ENCODE assay signal across 8 cellular contexts in the genomic region with DNA sequence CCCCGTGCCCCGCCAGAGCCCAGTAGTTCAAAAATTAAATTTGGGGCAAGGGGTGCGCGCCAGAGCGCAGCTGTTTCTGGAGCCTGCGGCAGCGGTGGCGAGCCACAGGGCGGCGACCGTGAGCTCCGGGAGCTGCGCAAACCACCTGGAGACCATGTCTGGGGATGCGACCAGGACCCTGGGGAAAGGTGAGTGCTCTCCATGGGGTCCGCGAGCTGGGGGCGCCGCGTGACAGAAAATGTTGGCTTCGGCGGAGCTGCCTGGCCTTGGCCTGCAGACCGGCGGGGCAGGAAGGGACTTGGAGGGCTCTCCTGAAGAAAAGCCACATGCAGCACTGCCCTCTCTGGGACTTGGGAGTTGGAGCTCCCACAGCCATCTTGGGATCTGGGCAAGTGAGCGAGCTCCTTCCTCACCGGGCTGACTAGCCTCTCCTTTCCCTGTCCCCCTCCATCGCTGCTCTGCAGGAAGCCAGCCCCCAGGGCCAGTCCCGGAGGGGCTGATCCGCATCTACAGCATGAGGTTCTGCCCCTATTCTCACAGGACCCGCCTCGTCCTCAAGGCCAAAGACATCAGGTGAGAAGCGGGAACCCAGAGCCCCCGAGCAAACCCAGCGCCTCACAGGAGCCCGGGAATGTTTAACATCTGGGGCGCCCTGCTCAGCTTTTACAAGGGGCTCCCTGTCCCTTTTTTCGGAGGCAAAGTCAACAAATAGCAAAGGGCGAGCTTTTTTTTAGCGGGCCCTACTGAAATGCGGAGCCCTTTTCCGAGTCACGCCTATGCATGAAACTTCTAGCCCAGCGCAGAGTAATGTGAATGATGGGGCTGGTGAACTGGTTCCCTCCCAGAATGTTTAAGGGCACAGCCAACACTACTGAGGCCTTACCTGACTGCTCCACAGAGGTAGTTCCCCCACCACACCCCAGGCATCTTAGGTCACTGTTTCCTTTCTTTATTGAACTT. TPM values are rescaled to one million over a fixed set of nuclear protein-coding genes. Genes with fewer than 3 reads are reported as not detected.
DNase-seq lines count a peak whose midpoint lies in the region; ATAC-seq and TF ChIP-seq lines count a peak whose summit lies in the region.

No MANE protein-coding gene starts in this region.

- TF ChIP-seq CTCF in KMS-11 (conservative IDR thresholded peaks at IDR 0.05; ENCODE audit: low read depth, low read length) (peak; percentile 85), endodermal cell (conservative IDR thresholded peaks at IDR 0.05) (peak; percentile 94), thyroid gland (IDR thresholded peaks at IDR 0.05) (peak; percentile 79 to 90 (median 84))

- H3K4me1 ChIP-seq in KMS-11 (ENCODE audit: low read depth, poor library complexity, severe bottlenecking): peaks cover 4% of the 10 kb centered on the region
- H3K4me1 ChIP-seq in endodermal cell (ENCODE audit: control insufficient read depth, insufficient read depth, low read length): no peaks in the 10 kb centered on the region
- H3K4me1 ChIP-seq in mucosa of stomach (ENCODE audit: control insufficient read depth, insufficient read depth, low read length): peaks cover 7% of the 10 kb centered on the region
- peaks cover 0 to 28% of the 10 kb centered on the region in 2 donors for H3K4me1 ChIP-seq in thyroid gland

- no peaks in the 10 kb centered on the region for H3K36me3 ChIP-seq in KMS-11 (ENCODE audit: insufficient read depth)
- H3K36me3 ChIP-seq in endodermal cell (ENCODE audit: control insufficient read depth, insufficient read depth, low read length): no peaks in the 10 kb centered on the region
- no peaks in the 10 kb centered on the region for H3K36me3 ChIP-seq in mucosa of stomach (ENCODE audit: control insufficient read depth, insufficient read depth, low read length)
- no peaks in the 10 kb centered on the region for H3K36me3 ChIP-seq in thyroid gland

- intact Hi-C loops in thyroid gland (cut with DNase I): no loop called here

- peak; percentile 75 for ATAC-seq in GM19438 (IDR thresholded peaks at IDR 0.05; ENCODE audit: low read depth, unreplicated experiment)

- peak overlapping the region; percentile 90 for H2AFZ ChIP-seq in KMS-11 (ENCODE audit: low read depth)

- H3K36me3 Mint-ChIP-seq in endodermal cell (ENCODE audit: low read depth): peaks cover 10% of the 10 kb centered on the region

- no peaks in the 10 kb centered on the region for H3K27me3 ChIP-seq in KMS-11 (ENCODE audit: insufficient read depth, low read depth)
- peaks cover 18% of the 10 kb centered on the region for H3K27me3 ChIP-seq in endodermal cell (ENCODE audit: control insufficient read depth, insufficient read depth, low read length, poor library complexity, severe bottlenecking)
- H3K27me3 ChIP-seq in mucosa of stomach (ENCODE audit: control insufficient read depth, insufficient read depth, low read length): no peaks in the 10 kb centered on the region
- no peaks in the 10 kb centered on the region for H3K27me3 ChIP-seq in thyroid gland

- H3K9me3 ChIP-seq in endodermal cell (ENCODE audit: control insufficient read depth, low read length): no peaks in the 10 kb centered on the region
- H3K9me3 ChIP-seq in mucosa of stomach (ENCODE audit: control insufficient read depth, low read length): no peaks in the 10 kb centered on the region
- H3K9me3 ChIP-seq in thyroid gland: no peaks in the 10 kb centered on the region

- no peaks in the 10 kb centered on the region for H4K20me1 ChIP-seq in KMS-11 (ENCODE audit: insufficient read depth)

- peak overlapping the region; percentile 68 for H3K4me3 Mint-ChIP-seq in endodermal cell

- DNase-seq in AG08396 (ENCODE audit: low spot score): peak; percentile 67
- DNase-seq in activated CD8-positive, alpha-beta memory T cell treated with anti-CD3 and anti-CD28 coated beads for 48 hours (ENCODE audit: low read depth in 2 of 3, low spot score in 2 of 3): peak in 2 of 3 experiments; percentile 31 to 37
- DNase-seq in endodermal cell: peak; percentile 91
- peak; percentile 49 to 68 for DNase-seq in thyroid gland
- no peak for DNase-seq in foreskin melanocyte

- H3K9ac ChIP-seq in KMS-11 (peak overlapping the region; percentile 8; the same call in 1 of the 2 replicates), endodermal cell (ENCODE audit: extremely low read depth, low read length, poor library complexity, severe bottlenecking) (no peak overlapping the region), mucosa of stomach (ENCODE audit: low read length) (peak overlapping the region; percentile 80)

- no peaks in the 10 kb centered on the region for H3K9me3 Mint-ChIP-seq in endodermal cell

- peak in 1 of 2 donors; percentile 14 for TF ChIP-seq POLR2A in thyroid gland (IDR thresholded peaks at IDR 0.05)

- H3K27ac ChIP-seq in KMS-11 (no peak overlapping the region), endodermal cell (ENCODE audit: low read depth, low read length) (no peak overlapping the region), thyroid gland (no peak overlapping the region)

- H3K79me2 ChIP-seq in KMS-11 (ENCODE audit: insufficient read depth, low read depth): no peaks in the 10 kb centered on the region

- WGBS in endodermal cell (ENCODE audit: insufficient coverage in 1 of 2, insufficient read length in 1 of 2), 2 experiments: 48 to 68% methylated on average over 25 to 42 of the region's 42 CpGs
- WGBS in thyroid gland, 2 donors: 28 to 38% methylated on average over 34 to 38 of the region's 42 CpGs

- H3K4me3 ChIP-seq in KMS-11 (IDR thresholded peaks at IDR 0.05; ENCODE audit: insufficient read depth, low read depth, low read length) (no peak overlapping the region), endodermal cell (ENCODE audit: low read length) (no peak overlapping the region), mucosa of stomach (ENCODE audit: low read length) (peak overlapping the region; percentile 75), thyroid gland (replicated peaks in 1 of 3) (peak overlapping the region in 2 of 3 donors; percentile 7 to 24)

- H3K27me3 Mint-ChIP-seq in endodermal cell (ENCODE audit: insufficient read depth): peaks cover 23% of the 10 kb centered on the region

- H3K4me1 Mint-ChIP-seq in endodermal cell: peaks cover 22% of the 10 kb centered on the region

- peak overlapping the region; percentile 75 for H3K27ac Mint-ChIP-seq in endodermal cell

- peak overlapping the region; percentile 77 for H3K4me2 ChIP-seq in KMS-11

RNA-seq across cellular contexts. Expression of gene GSTO2, which starts 6.1 kb away (rescaled TPM):
- total RNA-seq in endodermal cell: 10 to 100 TPM; 17.8 to 18.8 TPM
- polyA plus RNA-seq in endodermal cell (2013, experiment 1 of 2): 2.8 TPM
- 2.4 TPM for polyA plus RNA-seq in endodermal cell (2013, experiment 2 of 2)
- 10 to 100 TPM in 3 of 4 donors, 1 to 10 TPM in 1; 7.5 to 16.3 (median 12.8) TPM for total RNA-seq in thyroid gland

RNA-seq across cellular contexts. Expression of gene GSTO1, which starts 20.4 kb away (rescaled TPM):
- total RNA-seq in endodermal cell (100 to 1,000 TPM; 208 to 223 TPM), thyroid gland (100 to 1,000 TPM in 2 of 4 donors, 10 to 100 TPM in 2; 86.1 to 129 (median 102) TPM)
- polyA plus RNA-seq in endodermal cell (2013, experiment 1 of 2): 90.8 TPM
- 93.7 TPM for polyA plus RNA-seq in endodermal cell (2013, experiment 2 of 2)

RNA-seq across cellular contexts. Expression of gene CFAP43, which starts 42.9 kb away (rescaled TPM):
- total RNA-seq in endodermal cell (1 to 10 TPM; 2.6 to 4.1 TPM), thyroid gland (10 to 100 TPM in 2 of 4 donors, 1 to 10 TPM in 2; 8.2 to 16.9 (median 11.5) TPM)
- 1.5 TPM for polyA plus RNA-seq in endodermal cell (2013, experiment 1 of 2)
- 0.91 TPM for polyA plus RNA-seq in endodermal cell (2013, experiment 2 of 2)

Comparison
In these comparisons a context has a peak if more than half of its experiments do, and no peak if none do; other contexts are left out.
1. H3K4me3 ChIP-seq: peak in mucosa of stomach (single experiment) and thyroid gland (2 of 3); none in KMS-11 (single experiment) and endodermal cell (single experiment).
2. Peak in every context shown above with its lines, with median percentiles within 50 percentile points of each other: CTCF ChIP-seq.